1 cellular context compared by ENCODE assay signal in the genomic region with DNA sequence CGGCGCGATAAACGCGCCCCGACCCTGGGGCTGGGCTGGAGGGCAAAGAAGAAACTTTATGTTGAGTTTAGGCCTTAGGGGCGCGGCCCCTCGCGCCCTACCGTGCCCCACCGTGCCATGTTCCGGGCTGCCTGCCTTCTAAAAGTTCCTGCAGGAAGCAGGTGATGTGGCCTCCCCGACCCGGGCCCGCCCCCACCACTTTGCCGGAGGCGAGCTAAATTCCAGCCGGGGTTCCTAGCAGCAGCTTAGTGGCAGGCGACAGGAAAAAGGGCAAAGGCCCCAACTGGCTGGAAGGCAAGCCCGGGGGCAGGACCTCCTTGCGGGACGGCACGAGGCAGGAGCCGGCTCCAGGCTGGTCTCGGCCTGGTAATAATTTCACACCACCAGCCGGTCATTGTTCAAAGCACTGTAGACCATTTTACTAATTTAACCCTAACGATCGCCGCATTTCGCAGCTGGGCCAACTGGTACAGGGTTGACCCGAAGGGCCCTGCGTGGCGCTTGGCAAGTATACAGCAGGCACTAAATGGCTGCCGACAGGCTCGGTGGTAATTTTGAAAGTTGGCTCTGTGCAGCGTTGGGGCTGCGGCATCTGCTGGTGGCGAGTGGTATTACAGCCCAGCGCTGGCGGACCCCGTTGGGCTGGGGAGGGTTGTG.
A peak's percentile ranks its signal among the peaks of the same experiment; 100 is the strongest.
TF ChIP-seq lines count a peak whose summit lies in the region.

No MANE protein-coding gene starts in this region.

TF ChIP-seq in HepG2, 621 proteins besides CTCF, POLR2A, EP300 and RAD21 (continued from another document and continues in another):
- TF ChIP-seq, protein P1, sequence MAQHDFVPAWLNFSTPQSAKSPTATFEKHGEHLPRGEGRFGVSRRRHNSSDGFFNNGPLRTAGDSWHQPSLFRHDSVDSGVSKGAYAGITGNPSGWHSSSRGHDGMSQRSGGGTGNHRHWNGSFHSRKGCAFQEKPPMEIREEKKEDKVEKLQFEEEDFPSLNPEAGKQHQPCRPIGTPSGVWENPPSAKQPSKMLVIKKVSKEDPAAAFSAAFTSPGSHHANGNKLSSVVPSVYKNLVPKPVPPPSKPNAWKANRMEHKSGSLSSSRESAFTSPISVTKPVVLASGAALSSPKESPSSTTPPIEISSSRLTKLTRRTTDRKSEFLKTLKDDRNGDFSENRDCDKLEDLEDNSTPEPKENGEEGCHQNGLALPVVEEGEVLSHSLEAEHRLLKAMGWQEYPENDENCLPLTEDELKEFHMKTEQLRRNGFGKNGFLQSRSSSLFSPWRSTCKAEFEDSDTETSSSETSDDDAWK (CRISPR knock-in tag; IDR thresholded peaks at IDR 0.05): no peak
- TF ChIP-seq ADNP (CRISPR knock-in tag; IDR thresholded peaks at IDR 0.05) (peak; percentile 73; the same call in 1 of the 2 replicates), ZNF468 (CRISPR knock-in tag; IDR thresholded peaks at IDR 0.05) (0 out of 2 replicates have a peak, but pooled peaks have one; percentile 3), ZNF124 (CRISPR knock-in tag; IDR thresholded peaks at IDR 0.05) (peak; percentile 81; the same call in 1 of the 2 replicates), GZF1 (CRISPR knock-in tag; IDR thresholded peaks at IDR 0.05) (0 out of 2 replicates have a peak, but pooled peaks have one; percentile 26), DMAP1 (CRISPR knock-in tag; IDR thresholded peaks at IDR 0.05) (peak; percentile 94), ZNF230 (CRISPR knock-in tag; IDR thresholded peaks at IDR 0.05) (peak; percentile 89; the same call in 1 of the 2 replicates), POLR2AphosphoS2 (IDR thresholded peaks at IDR 0.05; ENCODE audit: low read depth, low read length) (no peak), ZNF350 (CRISPR knock-in tag; IDR thresholded peaks at IDR 0.05; ENCODE audit: borderline replicate concordance, low read depth) (peak; percentile 52; the same call in 1 of the 2 replicates), HOXD1 (CRISPR knock-in tag; IDR thresholded peaks at IDR 0.05) (no peak), ZNF343 (CRISPR knock-in tag; IDR thresholded peaks at IDR 0.05) (0 out of 2 replicates have a peak, but pooled peaks have one; percentile 26), EHMT2 (IDR thresholded peaks at IDR 0.05; ENCODE audit: borderline replicate concordance, low read depth, low read length) (peak; percentile 20; the same call in 1 of the 2 replicates), ZNF747 (CRISPR knock-in tag; IDR thresholded peaks at IDR 0.05; ENCODE audit: borderline replicate concordance) (0 out of 2 replicates have a peak, but pooled peaks have one; percentile 8), ZNF772 (CRISPR knock-in tag; IDR thresholded peaks at IDR 0.05) (peak; percentile 26; the same call in 1 of the 2 replicates), ZNF749 (CRISPR knock-in tag; IDR thresholded peaks at IDR 0.05; ENCODE audit: borderline replicate concordance) (peak; percentile 11; the same call in 1 of the 2 replicates), RELA (CRISPR knock-in tag; IDR thresholded peaks at IDR 0.05) (no peak), ZNF331 (CRISPR knock-in tag; IDR thresholded peaks at IDR 0.05) (peak; percentile 2; the same call in 1 of the 2 replicates), ZNF496 (CRISPR knock-in tag; IDR thresholded peaks at IDR 0.05; ENCODE audit: insufficient replicate concordance) (no peak), RARG (CRISPR knock-in tag; IDR thresholded peaks at IDR 0.05; ENCODE audit: low read depth) (peak; percentile 67; the same call in 1 of the 2 replicates), ZNF614 (CRISPR knock-in tag; IDR thresholded peaks at IDR 0.05; ENCODE audit: borderline replicate concordance) (0 out of 2 replicates have a peak, but pooled peaks have one; percentile 17), FOXA1 (IDR thresholded peaks at IDR 0.05) (no peak), FOXA1 (CRISPR knock-in tag; IDR thresholded peaks at IDR 0.05) (0 out of 2 replicates have a peak, but pooled peaks have one; percentile 4)
- TF ChIP-seq, protein P2, sequence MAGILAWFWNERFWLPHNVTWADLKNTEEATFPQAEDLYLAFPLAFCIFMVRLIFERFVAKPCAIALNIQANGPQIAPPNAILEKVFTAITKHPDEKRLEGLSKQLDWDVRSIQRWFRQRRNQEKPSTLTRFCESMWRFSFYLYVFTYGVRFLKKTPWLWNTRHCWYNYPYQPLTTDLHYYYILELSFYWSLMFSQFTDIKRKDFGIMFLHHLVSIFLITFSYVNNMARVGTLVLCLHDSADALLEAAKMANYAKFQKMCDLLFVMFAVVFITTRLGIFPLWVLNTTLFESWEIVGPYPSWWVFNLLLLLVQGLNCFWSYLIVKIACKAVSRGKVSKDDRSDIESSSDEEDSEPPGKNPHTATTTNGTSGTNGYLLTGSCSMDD (CRISPR knock-in tag; IDR thresholded peaks at IDR 0.05): no peak
- TF ChIP-seq, protein P3, sequence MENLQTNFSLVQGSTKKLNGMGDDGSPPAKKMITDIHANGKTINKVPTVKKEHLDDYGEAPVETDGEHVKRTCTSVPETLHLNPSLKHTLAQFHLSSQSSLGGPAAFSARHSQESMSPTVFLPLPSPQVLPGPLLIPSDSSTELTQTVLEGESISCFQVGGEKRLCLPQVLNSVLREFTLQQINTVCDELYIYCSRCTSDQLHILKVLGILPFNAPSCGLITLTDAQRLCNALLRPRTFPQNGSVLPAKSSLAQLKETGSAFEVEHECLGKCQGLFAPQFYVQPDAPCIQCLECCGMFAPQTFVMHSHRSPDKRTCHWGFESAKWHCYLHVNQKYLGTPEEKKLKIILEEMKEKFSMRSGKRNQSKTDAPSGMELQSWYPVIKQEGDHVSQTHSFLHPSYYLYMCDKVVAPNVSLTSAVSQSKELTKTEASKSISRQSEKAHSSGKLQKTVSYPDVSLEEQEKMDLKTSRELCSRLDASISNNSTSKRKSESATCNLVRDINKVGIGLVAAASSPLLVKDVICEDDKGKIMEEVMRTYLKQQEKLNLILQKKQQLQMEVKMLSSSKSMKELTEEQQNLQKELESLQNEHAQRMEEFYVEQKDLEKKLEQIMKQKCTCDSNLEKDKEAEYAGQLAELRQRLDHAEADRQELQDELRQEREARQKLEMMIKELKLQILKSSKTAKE (CRISPR knock-in tag; IDR thresholded peaks at IDR 0.05; ENCODE audit: borderline replicate concordance): 0 out of 2 replicates have a peak, but pooled peaks have one; percentile 7
- TF ChIP-seq, protein P4, sequence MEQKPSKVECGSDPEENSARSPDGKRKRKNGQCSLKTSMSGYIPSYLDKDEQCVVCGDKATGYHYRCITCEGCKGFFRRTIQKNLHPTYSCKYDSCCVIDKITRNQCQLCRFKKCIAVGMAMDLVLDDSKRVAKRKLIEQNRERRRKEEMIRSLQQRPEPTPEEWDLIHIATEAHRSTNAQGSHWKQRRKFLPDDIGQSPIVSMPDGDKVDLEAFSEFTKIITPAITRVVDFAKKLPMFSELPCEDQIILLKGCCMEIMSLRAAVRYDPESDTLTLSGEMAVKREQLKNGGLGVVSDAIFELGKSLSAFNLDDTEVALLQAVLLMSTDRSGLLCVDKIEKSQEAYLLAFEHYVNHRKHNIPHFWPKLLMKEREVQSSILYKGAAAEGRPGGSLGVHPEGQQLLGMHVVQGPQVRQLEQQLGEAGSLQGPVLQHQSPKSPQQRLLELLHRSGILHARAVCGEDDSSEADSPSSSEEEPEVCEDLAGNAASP (CRISPR knock-in tag; IDR thresholded peaks at IDR 0.05; ENCODE audit: borderline replicate concordance): 0 out of 2 replicates have a peak, but pooled peaks have one; percentile 21
- TF ChIP-seq, protein P5, sequence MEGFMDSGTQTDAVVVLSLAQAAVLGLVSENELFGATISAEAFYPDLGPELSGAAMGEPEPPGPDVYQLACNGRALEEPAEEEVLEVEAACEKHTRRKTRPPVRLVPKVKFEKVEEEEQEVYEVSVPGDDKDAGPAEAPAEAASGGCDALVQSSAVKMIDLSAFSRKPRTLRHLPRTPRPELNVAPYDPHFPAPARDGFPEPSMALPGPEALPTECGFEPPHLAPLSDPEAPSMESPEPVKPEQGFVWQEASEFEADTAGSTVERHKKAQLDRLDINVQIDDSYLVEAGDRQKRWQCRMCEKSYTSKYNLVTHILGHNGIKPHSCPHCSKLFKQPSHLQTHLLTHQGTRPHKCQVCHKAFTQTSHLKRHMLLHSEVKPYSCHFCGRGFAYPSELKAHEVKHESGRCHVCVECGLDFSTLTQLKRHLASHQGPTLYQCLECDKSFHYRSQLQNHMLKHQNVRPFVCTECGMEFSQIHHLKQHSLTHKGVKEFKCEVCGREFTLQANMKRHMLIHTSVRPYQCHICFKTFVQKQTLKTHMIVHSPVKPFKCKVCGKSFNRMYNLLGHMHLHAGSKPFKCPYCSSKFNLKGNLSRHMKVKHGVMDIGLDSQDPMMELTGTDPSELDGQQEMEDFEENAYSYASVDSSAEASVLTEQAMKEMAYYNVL (CRISPR knock-in tag; IDR thresholded peaks at IDR 0.05; ENCODE audit: borderline replicate concordance): peak; percentile 13; the same call in 1 of the 2 replicates
- TF ChIP-seq, protein P6, sequence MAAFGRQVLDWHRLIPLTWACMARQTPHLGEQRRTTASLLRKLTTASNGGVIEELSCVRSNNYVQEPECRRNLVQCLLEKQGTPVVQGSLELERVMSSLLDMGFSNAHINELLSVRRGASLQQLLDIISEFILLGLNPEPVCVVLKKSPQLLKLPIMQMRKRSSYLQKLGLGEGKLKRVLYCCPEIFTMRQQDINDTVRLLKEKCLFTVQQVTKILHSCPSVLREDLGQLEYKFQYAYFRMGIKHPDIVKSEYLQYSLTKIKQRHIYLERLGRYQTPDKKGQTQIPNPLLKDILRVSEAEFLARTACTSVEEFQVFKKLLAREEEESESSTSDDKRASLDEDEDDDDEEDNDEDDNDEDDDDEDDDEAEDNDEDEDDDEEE (CRISPR knock-in tag; IDR thresholded peaks at IDR 0.05): 0 out of 2 replicates have a peak, but pooled peaks have one; percentile 9
- TF ChIP-seq, protein P7, sequence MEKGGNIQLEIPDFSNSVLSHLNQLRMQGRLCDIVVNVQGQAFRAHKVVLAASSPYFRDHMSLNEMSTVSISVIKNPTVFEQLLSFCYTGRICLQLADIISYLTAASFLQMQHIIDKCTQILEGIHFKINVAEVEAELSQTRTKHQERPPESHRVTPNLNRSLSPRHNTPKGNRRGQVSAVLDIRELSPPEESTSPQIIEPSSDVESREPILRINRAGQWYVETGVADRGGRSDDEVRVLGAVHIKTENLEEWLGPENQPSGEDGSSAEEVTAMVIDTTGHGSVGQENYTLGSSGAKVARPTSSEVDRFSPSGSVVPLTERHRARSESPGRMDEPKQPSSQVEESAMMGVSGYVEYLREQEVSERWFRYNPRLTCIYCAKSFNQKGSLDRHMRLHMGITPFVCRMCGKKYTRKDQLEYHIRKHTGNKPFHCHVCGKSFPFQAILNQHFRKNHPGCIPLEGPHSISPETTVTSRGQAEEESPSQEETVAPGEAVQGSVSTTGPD (CRISPR knock-in tag; IDR thresholded peaks at IDR 0.05): no peak
- TF ChIP-seq, protein P8, sequence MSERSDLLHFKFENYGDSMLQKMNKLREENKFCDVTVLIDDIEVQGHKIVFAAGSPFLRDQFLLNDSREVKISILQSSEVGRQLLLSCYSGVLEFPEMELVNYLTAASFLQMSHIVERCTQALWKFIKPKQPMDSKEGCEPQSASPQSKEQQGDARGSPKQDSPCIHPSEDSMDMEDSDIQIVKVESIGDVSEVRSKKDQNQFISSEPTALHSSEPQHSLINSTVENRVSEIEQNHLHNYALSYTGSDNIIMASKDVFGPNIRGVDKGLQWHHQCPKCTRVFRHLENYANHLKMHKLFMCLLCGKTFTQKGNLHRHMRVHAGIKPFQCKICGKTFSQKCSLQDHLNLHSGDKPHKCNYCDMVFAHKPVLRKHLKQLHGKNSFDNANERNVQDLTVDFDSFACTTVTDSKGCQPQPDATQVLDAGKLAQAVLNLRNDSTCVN (CRISPR knock-in tag; IDR thresholded peaks at IDR 0.05; ENCODE audit: borderline replicate concordance): peak; percentile 61
- TF ChIP-seq, protein P9, sequence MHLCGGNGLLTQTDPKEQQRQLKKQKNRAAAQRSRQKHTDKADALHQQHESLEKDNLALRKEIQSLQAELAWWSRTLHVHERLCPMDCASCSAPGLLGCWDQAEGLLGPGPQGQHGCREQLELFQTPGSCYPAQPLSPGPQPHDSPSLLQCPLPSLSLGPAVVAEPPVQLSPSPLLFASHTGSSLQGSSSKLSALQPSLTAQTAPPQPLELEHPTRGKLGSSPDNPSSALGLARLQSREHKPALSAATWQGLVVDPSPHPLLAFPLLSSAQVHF (CRISPR knock-in tag; IDR thresholded peaks at IDR 0.05): peak; percentile 14; the same call in 1 of the 2 replicates
